ENCODE assay signal across 9 cellular contexts in the genomic region with DNA sequence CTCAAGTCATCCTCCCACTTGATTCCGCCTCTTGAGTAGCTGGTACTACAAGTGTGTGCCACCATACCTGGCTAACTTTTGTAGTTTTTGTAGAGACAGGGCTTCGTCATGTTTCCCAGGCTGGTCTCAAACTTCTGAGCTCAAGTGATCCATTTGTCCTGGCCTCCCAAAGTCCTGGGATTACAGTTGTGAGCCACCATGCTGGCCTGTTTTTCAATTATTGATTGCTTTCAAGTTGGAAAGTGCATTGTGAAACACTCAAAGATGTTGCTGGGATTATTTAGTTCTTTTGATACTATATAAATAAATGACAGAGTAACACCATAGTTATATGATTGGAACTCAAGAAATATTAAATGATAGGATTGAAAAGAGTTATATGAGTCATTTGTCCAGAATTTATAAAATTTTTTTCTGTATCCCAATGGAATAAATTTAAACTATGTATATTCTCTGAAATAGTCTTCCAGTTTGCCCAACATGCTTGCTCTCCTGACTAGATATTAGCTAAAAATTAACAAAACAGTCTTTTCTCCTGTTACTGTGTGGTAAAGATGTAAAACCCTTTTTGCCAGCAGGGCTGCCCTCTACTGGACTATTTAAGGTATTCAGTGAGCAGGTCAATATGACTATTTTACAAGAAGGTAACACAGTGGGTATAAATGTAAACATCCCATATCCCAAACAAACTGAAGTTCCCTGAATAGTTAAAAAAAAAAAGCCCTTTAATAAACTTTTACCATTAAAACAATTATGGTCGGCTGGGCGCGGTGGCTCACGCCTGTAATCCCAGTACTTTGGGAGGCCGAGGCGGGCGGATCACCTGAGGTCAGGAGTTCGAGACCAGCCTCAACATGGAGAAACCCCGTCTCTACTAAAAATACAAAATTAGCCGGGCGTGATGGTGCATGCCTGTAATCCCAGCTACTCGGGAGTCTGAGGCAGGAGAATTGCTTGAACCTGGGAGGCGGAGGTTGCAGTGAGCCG. TPM values are rescaled to one million over a fixed set of nuclear protein-coding genes. Genes with fewer than 3 reads are reported as not detected.
DNase-seq lines count a peak whose midpoint lies in the region; ATAC-seq, FAIRE-seq and TF ChIP-seq lines count a peak whose summit lies in the region.
"Had no signal": no experiment of that assay in that cellular context is flagged by ENCODE, and none has a peak within 500 bp of the region (broad histone marks: within the 10 kb centered on the region; RNA-seq: fewer than 3 reads in every experiment).

No MANE protein-coding gene starts in this region.

- WGBS in ovary, 3 donors: 91 to 94% (median 94%) methylated on average over 16 of the region's 16 CpGs

- peak; percentile 64 for DNase-seq in AG10803 (ENCODE audit: low read depth)
- peak; percentile 16 for DNase-seq in GM12891 (ENCODE audit: insufficient read length, low spot score)
- peak; percentile 44 for DNase-seq in NCI-H1092 treated with DMSO at 0.1 percent for 48 hours (lab: John Stamatoyannopoulos, UW)
- DNase-seq in WTC11 (ENCODE audit: low spot score): no peak
- DNase-seq in fibroblast of pulmonary artery (ENCODE audit: low read depth): peak; percentile 79
- DNase-seq in ovary: peak in 1 of 5 donors; percentile 41
- no peak for DNase-seq in GM12892 (ENCODE audit: insufficient read length)

- no peaks in the 10 kb centered on the region for H3K9me3 Mint-ChIP-seq in WTC11

- intact Hi-C loops in ovary (cut with DNase I): loop anchor here in 2 of 4 donors (5.0 to 10.0 kb wide), 2 partner anchors 196 to 199 kb away; no protein-coding TSS in a partner anchor

- TF ChIP-seq CTCF in AG10803 (conservative IDR thresholded peaks at IDR 0.05; ENCODE audit: low read length) (peak; percentile 79), WTC11 (IDR thresholded peaks at IDR 0.05) (peak; percentile 33), fibroblast of pulmonary artery (IDR thresholded peaks at IDR 0.05; ENCODE audit: low read length, missing control alignments) (peak; percentile 73), ovary (IDR thresholded peaks at IDR 0.05) (peak in 2 of 3 donors; percentile 40 to 43)

- H3K9me3 ChIP-seq in ovary: no peaks in the 10 kb centered on the region
- H3K9me3 ChIP-seq: SJSA1 had no signal

- FAIRE-seq in GM12891 (lab: Jason Lieb, UNC) (peak; percentile 66), GM12892 (lab: Jason Lieb, UNC) (no peak)

- H3K27me3 ChIP-seq in ovary: no peaks in the 10 kb centered on the region
- H3K27me3 ChIP-seq: SJSA1 had no signal

- H3K4me3 Mint-ChIP-seq in WTC11: no peak overlapping the region

- H3K4me3 ChIP-seq in AG10803 (ENCODE audit: low read length) (no peak overlapping the region), fibroblast of pulmonary artery (replicated peaks; ENCODE audit: low read depth, low read length) (no peak overlapping the region), ovary (no peak overlapping the region)
- H3K4me3 ChIP-seq: SJSA1 had no signal

- TF ChIP-seq EP300 in ovary (IDR thresholded peaks at IDR 0.05): no peak

- H3K4me1 ChIP-seq in ovary (ENCODE audit: insufficient read depth): peaks cover 5% of the 10 kb centered on the region

- H3K27ac ChIP-seq in ovary: no peak overlapping the region

- no peaks in the 10 kb centered on the region for H3K36me3 Mint-ChIP-seq in WTC11

- H3K4me1 Mint-ChIP-seq in WTC11: peaks cover 84% of the 10 kb centered on the region

- no peaks in the 10 kb centered on the region for H3K36me3 ChIP-seq in ovary

- H3K27me3 Mint-ChIP-seq in WTC11 (ENCODE audit: low read depth): no peaks in the 10 kb centered on the region

- TF ChIP-seq POLR2A in GM12891 (IDR thresholded peaks at IDR 0.05; ENCODE audit: low read depth, low read length): no peak
- TF ChIP-seq POLR2A in ovary (IDR thresholded peaks at IDR 0.05): no peak
- no peak for TF ChIP-seq POLR2A in GM12892 (IDR thresholded peaks at IDR 0.05; ENCODE audit: low read depth, low read length)

- peak; percentile 92 for ATAC-seq in HG02678 (IDR thresholded peaks at IDR 0.05; ENCODE audit: unreplicated experiment)
- ATAC-seq in WTC11: 0 out of 2 replicates have a peak, but pooled peaks have one; percentile 21

- POLR2A ChIA-PET in WTC11 (lab: Charles Lee): interaction anchor here (0.7 kb wide), 1 partner anchor 107 kb away, joined by 3 read pairs; no protein-coding TSS in a partner anchor

- H3K27ac Mint-ChIP-seq in WTC11: peak overlapping the region; percentile 75; the same call in 1 of the 2 replicates

- CTCF ChIA-PET in WTC11 (lab: Charles Lee): interaction anchor here (0.6 to 2.4 kb wide), 22 partner anchors 9 to 470 kb away, joined by 3 to 25 read pairs (median 4); a partner anchor contains a TSS

TF ChIP-seq in GM12891, 5 proteins besides CTCF, POLR2A, EP300 and RAD21:
- TF ChIP-seq POLR2AphosphoS5 (IDR thresholded peaks at IDR 0.05; ENCODE audit: low read depth, low read length) (no peak), TAF1 (IDR thresholded peaks at IDR 0.05; ENCODE audit: low read depth, low read length) (no peak), POU2F2 (IDR thresholded peaks at IDR 0.05; ENCODE audit: low read depth, low read length) (no peak), PAX5 (IDR thresholded peaks at IDR 0.05; ENCODE audit: insufficient read depth, low read length, severe bottlenecking) (no peak), SPI1 (IDR thresholded peaks at IDR 0.05; ENCODE audit: low read depth, low read length) (no peak)

TF ChIP-seq in WTC11, 78 proteins besides CTCF, POLR2A, EP300 and RAD21:
- no peak for TF ChIP-seq ESRRA (CRISPR knock-in tag; IDR thresholded peaks at IDR 0.05; ENCODE audit: borderline replicate concordance)
- TF ChIP-seq ATF1 (CRISPR knock-in tag; IDR thresholded peaks at IDR 0.05): no peak
- TF ChIP-seq GRHL2 (CRISPR knock-in tag; IDR thresholded peaks at IDR 0.05; ENCODE audit: insufficient replicate concordance, severe bottlenecking): no peak
- TF ChIP-seq ZNF263 (CRISPR knock-in tag; IDR thresholded peaks at IDR 0.05; ENCODE audit: low read depth): no peak
- TF ChIP-seq NFATC4 (CRISPR knock-in tag; IDR thresholded peaks at IDR 0.05): no peak
- no peak for TF ChIP-seq ZNF671 (CRISPR knock-in tag; IDR thresholded peaks at IDR 0.05)
- no peak for TF ChIP-seq HMGA2 (CRISPR knock-in tag; IDR thresholded peaks at IDR 0.05)
- TF ChIP-seq, protein P1, sequence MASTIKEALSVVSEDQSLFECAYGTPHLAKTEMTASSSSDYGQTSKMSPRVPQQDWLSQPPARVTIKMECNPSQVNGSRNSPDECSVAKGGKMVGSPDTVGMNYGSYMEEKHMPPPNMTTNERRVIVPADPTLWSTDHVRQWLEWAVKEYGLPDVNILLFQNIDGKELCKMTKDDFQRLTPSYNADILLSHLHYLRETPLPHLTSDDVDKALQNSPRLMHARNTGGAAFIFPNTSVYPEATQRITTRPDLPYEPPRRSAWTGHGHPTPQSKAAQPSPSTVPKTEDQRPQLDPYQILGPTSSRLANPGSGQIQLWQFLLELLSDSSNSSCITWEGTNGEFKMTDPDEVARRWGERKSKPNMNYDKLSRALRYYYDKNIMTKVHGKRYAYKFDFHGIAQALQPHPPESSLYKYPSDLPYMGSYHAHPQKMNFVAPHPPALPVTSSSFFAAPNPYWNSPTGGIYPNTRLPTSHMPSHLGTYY (CRISPR knock-in tag; IDR thresholded peaks at IDR 0.05): no peak
- no peak for TF ChIP-seq ZNF232 (CRISPR knock-in tag; IDR thresholded peaks at IDR 0.05)

RNA-seq across cellular contexts. Expression of a gene that starts 42.7 kb away (rescaled TPM):
- 21.6 TPM for polyA plus RNA-seq in GM12891 (2012; ENCODE audit: low read depth, missing spikeins)
- total RNA-seq in WTC11 (2021): 78.4 to 100 TPM (median 82.2 TPM) in 3 replicates
- total RNA-seq in ovary: 10 to 100 TPM; 37.0 to 85.1 (median 50.0) TPM
- 10 to 100 TPM; 14.0 to 30.5 TPM for polyA plus RNA-seq in ovary
- polyA plus RNA-seq in GM12892 (2012; ENCODE audit: missing spikeins): 26.6 TPM

Comparison
In these comparisons a context has a peak if more than half of its experiments do, and no peak if none do; other contexts are left out.
1. DNase-seq: peak in AG10803 (single experiment), GM12891 (single experiment), NCI-H1092 treated with DMSO at 0.1 percent for 48 hours (single experiment) and fibroblast of pulmonary artery (single experiment); none in WTC11 (single experiment) and GM12892 (single experiment).
2. Peak in every context shown above with its lines, with median percentiles within 50 percentile points of each other: CTCF ChIP-seq.